Comparison of ENCODE assay signal across 13 cellular contexts in the genomic region with DNA sequence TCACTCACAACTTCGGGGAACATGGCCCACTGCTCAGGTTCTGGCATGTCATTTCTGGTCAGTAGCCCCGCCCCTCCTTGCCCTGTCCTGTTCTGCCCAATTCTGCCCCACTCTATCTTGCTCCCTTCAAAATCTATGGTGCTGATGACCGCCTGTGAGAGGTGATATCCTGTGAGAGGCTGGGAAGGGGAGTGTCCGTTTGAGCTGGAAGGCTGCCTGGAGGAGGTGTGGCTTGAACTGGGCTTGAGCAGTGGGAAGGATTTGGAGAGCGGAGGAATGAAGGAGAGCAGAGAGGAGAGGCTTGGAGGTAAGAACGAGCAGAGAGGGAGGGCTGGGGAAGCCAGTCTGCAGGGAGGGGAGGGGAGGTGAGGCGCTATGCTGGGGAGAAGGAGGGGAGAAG.
DNase-seq lines count a peak whose midpoint lies in the region; ATAC-seq and TF ChIP-seq lines count a peak whose summit lies in the region.
"Had no signal": no experiment of that assay in that cellular context is flagged by ENCODE, and none has a peak within 500 bp of the region (broad histone marks: within the 10 kb centered on the region; RNA-seq: fewer than 3 reads in every experiment).

No MANE protein-coding gene starts in this region.

- POLR2A ChIA-PET in activated naive CD8-positive, alpha-beta T cell treated with anti-CD3 and anti-CD28 coated beads, Interleukin-2, amount 10 ng/mL, durations not matched to agents 7 days and 5 days (lab: Charles Lee), result no interaction called here

- peaks cover 4% of the 10 kb centered on the region for H3K4me1 Mint-ChIP-seq in activated naive CD8-positive, alpha-beta T cell treated with anti-CD3 and anti-CD28 coated beads, Interleukin-2, amount 10 ng/mL, durations not matched to agents 7 days and 5 days
- H3K4me1 Mint-ChIP-seq in activated naive CD8-positive, alpha-beta T cell treated with anti-CD3 and anti-CD28 coated beads for 36 hours, result no peaks in the 10 kb centered on the region

- H3K9me3 ChIP-seq in upper lobe of left lung, result no peaks in the 10 kb centered on the region
- H3K9me3 ChIP-seq: sigmoid colon had no signal

- ATAC-seq in activated naive CD8-positive, alpha-beta T cell treated with anti-CD3 and anti-CD28 coated beads, Interleukin-2, amount 10 ng/mL, durations not matched to agents 7 days and 5 days (ENCODE audit: low read depth), result no peak
- ATAC-seq in upper lobe of left lung (ENCODE audit: low FRiP score in 2 of 2) (peak; percentile 36 to 72), GM18511 (IDR thresholded peaks at IDR 0.05; ENCODE audit: unreplicated experiment) (no peak)

- TF ChIP-seq EP300 in upper lobe of left lung (IDR thresholded peaks at IDR 0.05), result no peak

- H3K27ac Mint-ChIP-seq in activated naive CD8-positive, alpha-beta T cell treated with anti-CD3 and anti-CD28 coated beads, Interleukin-2, amount 10 ng/mL, durations not matched to agents 7 days and 5 days, result peak overlapping the region; percentile 46
- H3K27ac Mint-ChIP-seq in activated naive CD8-positive, alpha-beta T cell treated with anti-CD3 and anti-CD28 coated beads for 36 hours, result no peak overlapping the region
- H3K27ac Mint-ChIP-seq: activated naive CD8-positive, alpha-beta T cell; T-helper 2 cell treated with Interferon-gamma antibody and Interleukin-4, amounts not matched to agents 5 μg/mL and 100 μg/mL, for 36 hours had no signal

- H3K36me3 Mint-ChIP-seq in activated naive CD8-positive, alpha-beta T cell treated with anti-CD3 and anti-CD28 coated beads, Interleukin-2, amount 10 ng/mL, durations not matched to agents 7 days and 5 days, result no peaks in the 10 kb centered on the region
- no peaks in the 10 kb centered on the region for H3K36me3 Mint-ChIP-seq in activated naive CD8-positive, alpha-beta T cell treated with anti-CD3 and anti-CD28 coated beads for 36 hours
- H3K36me3 Mint-ChIP-seq: activated naive CD8-positive, alpha-beta T cell had no signal

- H3K27me3 Mint-ChIP-seq in activated naive CD8-positive, alpha-beta T cell treated with anti-CD3 and anti-CD28 coated beads, Interleukin-2, amount 10 ng/mL, durations not matched to agents 7 days and 5 days, result peaks cover 3% of the 10 kb centered on the region
- H3K27me3 Mint-ChIP-seq in activated naive CD8-positive, alpha-beta T cell treated with anti-CD3 and anti-CD28 coated beads for 36 hours, result no peaks in the 10 kb centered on the region
- H3K27me3 Mint-ChIP-seq: activated naive CD8-positive, alpha-beta T cell had no signal

- H3K27ac ChIP-seq in upper lobe of left lung, result no peak overlapping the region
- H3K27ac ChIP-seq: sigmoid colon had no signal

- DNase-seq in activated naive CD8-positive, alpha-beta T cell treated with anti-CD3 and anti-CD28 coated beads, Interleukin-2, amount 10 ng/mL, durations not matched to agents 7 days and 5 days, result no peak
- no peak for DNase-seq in activated naive CD8-positive, alpha-beta T cell treated with anti-CD3 and anti-CD28 coated beads for 36 hours
- DNase-seq in anterior cingulate cortex (lab: John Stamatoyannopoulos, UW), result peak in 31 of 58 donors; percentile 9 to 69 (median 28)
- peak; percentile 27 for DNase-seq in hepatic stellate cell (ENCODE audit: low spot score)
- DNase-seq in upper lobe of left lung, result peak in 1 of 2 donors; percentile 80
- DNase-seq in GDM1 (lab: John Stamatoyannopoulos, UW), result no peak
- no peak for DNase-seq in stimulated activated naive CD4-positive, alpha-beta T cell treated with Interleukin-2 at 50 U/mL for 16 hours (lab: John Stamatoyannopoulos, UW)
- DNase-seq: effector memory CD4-positive, alpha-beta T cell; NCI-H146; sigmoid colon had no signal

- no peak for TF ChIP-seq POLR2A in upper lobe of left lung (IDR thresholded peaks at IDR 0.05)

- H3K9me3 Mint-ChIP-seq in activated naive CD8-positive, alpha-beta T cell treated with anti-CD3 and anti-CD28 coated beads, Interleukin-2, amount 10 ng/mL, durations not matched to agents 7 days and 5 days, result no peaks in the 10 kb centered on the region
- no peaks in the 10 kb centered on the region for H3K9me3 Mint-ChIP-seq in activated naive CD8-positive, alpha-beta T cell treated with anti-CD3 and anti-CD28 coated beads for 36 hours
- H3K9me3 Mint-ChIP-seq: T-helper 2 cell treated with Interferon-gamma antibody and Interleukin-4, amounts not matched to agents 5 μg/mL and 100 μg/mL, for 36 hours had no signal

- 40 to 45% methylated on average over 7 of the region's 7 CpGs for WGBS in upper lobe of left lung, 2 donors

- H3K36me3 ChIP-seq in upper lobe of left lung, result no peaks in the 10 kb centered on the region
- H3K36me3 ChIP-seq: sigmoid colon had no signal

- TF ChIP-seq CTCF in upper lobe of left lung (IDR thresholded peaks at IDR 0.05), result no peak

- H3K4me1 ChIP-seq in upper lobe of left lung, result peaks cover 3 to 19% (median 14%) of the 10 kb centered on the region in 4 donors
- H3K4me1 ChIP-seq: sigmoid colon had no signal

- no peak overlapping the region for H3K4me3 Mint-ChIP-seq in activated naive CD8-positive, alpha-beta T cell treated with anti-CD3 and anti-CD28 coated beads, Interleukin-2, amount 10 ng/mL, durations not matched to agents 7 days and 5 days
- H3K4me3 Mint-ChIP-seq in activated naive CD8-positive, alpha-beta T cell treated with anti-CD3 and anti-CD28 coated beads for 36 hours, result no peak overlapping the region
- H3K4me3 Mint-ChIP-seq: activated naive CD8-positive, alpha-beta T cell; T-helper 2 cell treated with Interferon-gamma antibody and Interleukin-4, amounts not matched to agents 5 μg/mL and 100 μg/mL, for 36 hours had no signal

- no peak overlapping the region for H3K4me3 ChIP-seq in upper lobe of left lung
- H3K4me3 ChIP-seq: sigmoid colon had no signal

- H3K27me3 ChIP-seq in upper lobe of left lung, result no peaks in the 10 kb centered on the region
- H3K27me3 ChIP-seq: sigmoid colon had no signal

Comparison
In these comparisons a context has a peak if more than half of its experiments do, and no peak if none do; other contexts are left out.
1. ATAC-seq: peak in upper lobe of left lung (2 of 2); none in activated naive CD8-positive, alpha-beta T cell treated with anti-CD3 and anti-CD28 coated beads, Interleukin-2, amount 10 ng/mL, durations not matched to agents 7 days and 5 days (single experiment) and GM18511 (single experiment).
2. DNase-seq: peak in anterior cingulate cortex (31 of 58) and hepatic stellate cell (single experiment); none in activated naive CD8-positive, alpha-beta T cell treated with anti-CD3 and anti-CD28 coated beads, Interleukin-2, amount 10 ng/mL, durations not matched to agents 7 days and 5 days (single experiment), activated naive CD8-positive, alpha-beta T cell treated with anti-CD3 and anti-CD28 coated beads for 36 hours (single experiment), GDM1 (single experiment) and stimulated activated naive CD4-positive, alpha-beta T cell treated with Interleukin-2 at 50 U/mL for 16 hours (single experiment).